ENCODE assay signal across 8 cellular contexts in genomic region chr7:112940314-112940732, GRCh38.
A peak's percentile ranks its signal among the peaks of the same experiment; 100 is the strongest.
DNase-seq lines count a peak whose midpoint lies in the region; ATAC-seq and TF ChIP-seq lines count a peak whose summit lies in the region.

No MANE protein-coding gene starts in this region.

- no peak for TF ChIP-seq CTCF in GM13976 (IDR thresholded peaks at IDR 0.05; ENCODE audit: borderline replicate concordance, control extremely low read depth, extremely low read depth, insufficient read depth, missing control alignments)

- H3K27me3 Mint-ChIP-seq in activated CD4-positive, alpha-beta T cell treated with anti-CD3 and anti-CD28 coated beads, Interleukin-2, amount 10 ng/mL, durations not matched to agents 7 days and 5 days = peaks cover 3% of the 10 kb centered on the region
- peaks cover 2% of the 10 kb centered on the region for H3K27me3 Mint-ChIP-seq in activated CD8-positive, alpha-beta T cell treated with anti-CD3 and anti-CD28 coated beads, Interleukin-2, amount 10 ng/mL, durations not matched to agents 7 days and 5 days (ENCODE audit: low read depth)
- H3K27me3 Mint-ChIP-seq in stimulated activated naive B cell treated with anti-CD40 and anti-IgM and Interleukin-4, amounts not matched to agents 10 μg/mL and 1 μg/mL and 100 μg/mL, for 72 hours = peaks cover 4 to 8% of the 10 kb centered on the region in 2 donors

- peak overlapping the region; percentile 95 for H3K27ac Mint-ChIP-seq in activated CD4-positive, alpha-beta T cell treated with anti-CD3 and anti-CD28 coated beads, Interleukin-2, amount 10 ng/mL, durations not matched to agents 7 days and 5 days
- H3K27ac Mint-ChIP-seq in activated CD8-positive, alpha-beta T cell treated with anti-CD3 and anti-CD28 coated beads, Interleukin-2, amount 10 ng/mL, durations not matched to agents 7 days and 5 days = peak overlapping the region; percentile 95
- H3K27ac Mint-ChIP-seq in stimulated activated naive B cell treated with anti-CD40 and anti-IgM and Interleukin-4, amounts not matched to agents 10 μg/mL and 1 μg/mL and 100 μg/mL, for 72 hours = peak overlapping the region; percentile 97

- CTCF ChIA-PET in activated CD4-positive, alpha-beta T cell treated with anti-CD3 and anti-CD28 coated beads, Interleukin-2, amount 10 ng/mL, durations not matched to agents 7 days and 5 days (lab: Charles Lee) = interaction anchor here (0.9 kb wide), 1 partner anchor 307 kb away, joined by 3 read pairs; no protein-coding TSS in a partner anchor
- CTCF ChIA-PET in activated CD8-positive, alpha-beta T cell treated with anti-CD3 and anti-CD28 coated beads, Interleukin-2, amount 10 ng/mL, durations not matched to agents 7 days and 5 days (lab: Charles Lee) = interaction anchor here (0.8 to 1.0 kb wide), 3 partner anchors 10 to 387 kb away, joined by 3 to 4 read pairs (median 3); no protein-coding TSS in a partner anchor

- no peak for DNase-seq in activated CD4-positive, alpha-beta T cell treated with anti-CD3 and anti-CD28 coated beads, Interleukin-2, amount 10 ng/mL, durations not matched to agents 7 days and 5 days
- no peak for DNase-seq in activated CD4-positive, alpha-beta T cell treated with anti-CD3 and anti-CD28 coated beads, Interleukin-2, amount 50 U/mL, for 1 hour
- DNase-seq in activated CD8-positive, alpha-beta T cell treated with anti-CD3 and anti-CD28 coated beads, Interleukin-2, amount 10 ng/mL, durations not matched to agents 7 days and 5 days = no peak
- peak; percentile 75 for DNase-seq in iPS DF 19.7 (ENCODE audit: low read depth, low spot score)
- DNase-seq in stimulated activated naive B cell treated with anti-CD40 and anti-IgM and Interleukin-4, amounts not matched to agents 10 μg/mL and 1 μg/mL and 100 μg/mL, for 72 hours = no peak
- no peak for DNase-seq in GM13976 (ENCODE audit: low spot score)
- no peak for DNase-seq in posterior cingulate gyrus

- H3K4me1 Mint-ChIP-seq in activated CD4-positive, alpha-beta T cell treated with anti-CD3 and anti-CD28 coated beads, Interleukin-2, amount 10 ng/mL, durations not matched to agents 7 days and 5 days = peaks cover 36% of the 10 kb centered on the region
- H3K4me1 Mint-ChIP-seq in activated CD8-positive, alpha-beta T cell treated with anti-CD3 and anti-CD28 coated beads, Interleukin-2, amount 10 ng/mL, durations not matched to agents 7 days and 5 days (ENCODE audit: low read depth) = peaks cover 27% of the 10 kb centered on the region
- H3K4me1 Mint-ChIP-seq in stimulated activated naive B cell treated with anti-CD40 and anti-IgM and Interleukin-4, amounts not matched to agents 10 μg/mL and 1 μg/mL and 100 μg/mL, for 72 hours = peaks cover 16 to 34% of the 10 kb centered on the region in 2 donors

- POLR2A ChIA-PET in activated CD4-positive, alpha-beta T cell treated with anti-CD3 and anti-CD28 coated beads, Interleukin-2, amount 10 ng/mL, durations not matched to agents 7 days and 5 days (lab: Charles Lee) = interaction anchor here (0.7 kb wide), 1 partner anchor 1087 kb away, joined by 3 read pairs; no protein-coding TSS in a partner anchor
- POLR2A ChIA-PET in activated CD8-positive, alpha-beta T cell treated with anti-CD3 and anti-CD28 coated beads, Interleukin-2, amount 10 ng/mL, durations not matched to agents 7 days and 5 days (lab: Charles Lee) = interaction anchor here (0.8 to 1.4 kb wide), 2 partner anchors 11 to 185 kb away, joined by 3 read pairs; no protein-coding TSS in a partner anchor

- intact Hi-C loops in posterior cingulate gyrus (cut with DNase I) = loop anchor here (10.0 kb wide), 1 partner anchor 174 kb away; the partner anchor contains the start of gene SMIM30

- peak; percentile 36 for ATAC-seq in HG03066 (IDR thresholded peaks at IDR 0.05; ENCODE audit: low read depth, unreplicated experiment)
- ATAC-seq in activated CD8-positive, alpha-beta T cell treated with anti-CD3 and anti-CD28 coated beads, Interleukin-2, amount 10 ng/mL, durations not matched to agents 7 days and 5 days = peak; percentile 56
- no peak for ATAC-seq in stimulated activated naive B cell treated with anti-CD40 and anti-IgM and Interleukin-4, amounts not matched to agents 10 μg/mL and 1 μg/mL and 100 μg/mL, for 72 hours (replicated peaks)

- peak overlapping the region; percentile 82 for H3K4me3 Mint-ChIP-seq in activated CD4-positive, alpha-beta T cell treated with anti-CD3 and anti-CD28 coated beads, Interleukin-2, amount 10 ng/mL, durations not matched to agents 7 days and 5 days
- H3K4me3 Mint-ChIP-seq in activated CD8-positive, alpha-beta T cell treated with anti-CD3 and anti-CD28 coated beads, Interleukin-2, amount 10 ng/mL, durations not matched to agents 7 days and 5 days = peak overlapping the region; percentile 84
- H3K4me3 Mint-ChIP-seq in stimulated activated naive B cell treated with anti-CD40 and anti-IgM and Interleukin-4, amounts not matched to agents 10 μg/mL and 1 μg/mL and 100 μg/mL, for 72 hours = peak overlapping the region; percentile 87 to 94

- peaks cover 2% of the 10 kb centered on the region for H3K36me3 Mint-ChIP-seq in activated CD4-positive, alpha-beta T cell treated with anti-CD3 and anti-CD28 coated beads, Interleukin-2, amount 10 ng/mL, durations not matched to agents 7 days and 5 days (ENCODE audit: low read depth)
- peaks cover 5% of the 10 kb centered on the region for H3K36me3 Mint-ChIP-seq in activated CD8-positive, alpha-beta T cell treated with anti-CD3 and anti-CD28 coated beads, Interleukin-2, amount 10 ng/mL, durations not matched to agents 7 days and 5 days (ENCODE audit: low read depth)
- peaks cover 1 to 4% of the 10 kb centered on the region in 2 donors for H3K36me3 Mint-ChIP-seq in stimulated activated naive B cell treated with anti-CD40 and anti-IgM and Interleukin-4, amounts not matched to agents 10 μg/mL and 1 μg/mL and 100 μg/mL, for 72 hours

- in situ Hi-C loops in GM13976 (cut with MboI; ENCODE audit: low sequenced_read_pairs, unreplicated experiment) = no loop called here

- H3K9me3 Mint-ChIP-seq in activated CD4-positive, alpha-beta T cell treated with anti-CD3 and anti-CD28 coated beads, Interleukin-2, amount 10 ng/mL, durations not matched to agents 7 days and 5 days = no peaks in the 10 kb centered on the region
- no peaks in the 10 kb centered on the region for H3K9me3 Mint-ChIP-seq in activated CD8-positive, alpha-beta T cell treated with anti-CD3 and anti-CD28 coated beads, Interleukin-2, amount 10 ng/mL, durations not matched to agents 7 days and 5 days (ENCODE audit: insufficient read depth)
- no peaks in the 10 kb centered on the region for H3K9me3 Mint-ChIP-seq in stimulated activated naive B cell treated with anti-CD40 and anti-IgM and Interleukin-4, amounts not matched to agents 10 μg/mL and 1 μg/mL and 100 μg/mL, for 72 hours

Comparison
In these comparisons a context has a peak if more than half of its experiments do, and no peak if none do; other contexts are left out.
1. ATAC-seq: peak in HG03066 (single experiment) and activated CD8-positive, alpha-beta T cell treated with anti-CD3 and anti-CD28 coated beads, Interleukin-2, amount 10 ng/mL, durations not matched to agents 7 days and 5 days (single experiment); none in stimulated activated naive B cell treated with anti-CD40 and anti-IgM and Interleukin-4, amounts not matched to agents 10 μg/mL and 1 μg/mL and 100 μg/mL, for 72 hours (0 of 2).
2. Peak in every context shown above with its lines, with median percentiles within 50 percentile points of each other: H3K27ac Mint-ChIP-seq and H3K4me3 Mint-ChIP-seq.